ENCODE assay signal across 1 cellular context in the genomic region with DNA sequence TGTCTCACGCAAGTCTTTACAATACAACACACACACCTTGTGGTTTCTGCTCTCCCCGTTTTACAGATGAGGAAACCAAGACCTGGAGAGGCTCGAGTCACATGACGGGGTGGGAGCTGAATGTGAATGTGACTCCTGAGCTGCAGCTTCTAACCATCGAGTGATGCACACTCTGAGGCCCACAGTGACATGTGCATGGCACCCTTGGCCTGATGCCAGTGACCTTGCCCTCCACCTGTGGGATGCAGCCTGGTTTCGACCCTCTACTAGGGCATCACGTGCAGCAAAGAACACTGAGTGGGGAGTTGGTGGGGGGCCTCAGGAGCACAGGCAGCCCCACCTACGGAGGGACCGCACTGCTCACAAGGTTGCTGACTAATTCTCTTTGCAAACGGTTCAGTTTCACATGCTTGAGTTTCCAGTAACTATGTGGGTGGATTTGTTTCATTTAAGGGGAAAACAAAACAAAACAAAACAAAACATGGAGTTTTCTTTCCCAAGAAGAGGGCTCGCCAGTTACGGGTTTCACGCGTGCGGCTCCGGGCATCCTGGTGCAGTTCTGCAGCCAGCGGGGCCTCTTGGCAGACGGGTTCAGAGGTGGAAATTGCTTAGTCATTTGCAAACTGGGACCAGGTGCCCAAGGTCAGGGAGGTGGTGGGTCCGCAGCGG.
TF ChIP-seq lines count a peak whose summit lies in the region.

No MANE protein-coding gene starts in this region.

TF ChIP-seq in HCT116, 20 proteins besides CTCF, POLR2A, EP300 and RAD21 (continued from another document):
- TF ChIP-seq ELF1 (IDR thresholded peaks at IDR 0.05; ENCODE audit: borderline replicate concordance, low read depth) (no peak), ZNF274 (IDR thresholded peaks at IDR 0.05; ENCODE audit: low read depth, low read length) (no peak), TCF7L2 (IDR thresholded peaks at IDR 0.05; ENCODE audit: borderline replicate concordance, extremely low read depth, insufficient read depth, insufficient read length) (no peak), FOSL1 (IDR thresholded peaks at IDR 0.05; ENCODE audit: low read depth) (no peak), ZFX (IDR thresholded peaks at IDR 0.05) (no peak)
